Comparison of ENCODE assay signal across 8 cellular contexts in the genomic region with DNA sequence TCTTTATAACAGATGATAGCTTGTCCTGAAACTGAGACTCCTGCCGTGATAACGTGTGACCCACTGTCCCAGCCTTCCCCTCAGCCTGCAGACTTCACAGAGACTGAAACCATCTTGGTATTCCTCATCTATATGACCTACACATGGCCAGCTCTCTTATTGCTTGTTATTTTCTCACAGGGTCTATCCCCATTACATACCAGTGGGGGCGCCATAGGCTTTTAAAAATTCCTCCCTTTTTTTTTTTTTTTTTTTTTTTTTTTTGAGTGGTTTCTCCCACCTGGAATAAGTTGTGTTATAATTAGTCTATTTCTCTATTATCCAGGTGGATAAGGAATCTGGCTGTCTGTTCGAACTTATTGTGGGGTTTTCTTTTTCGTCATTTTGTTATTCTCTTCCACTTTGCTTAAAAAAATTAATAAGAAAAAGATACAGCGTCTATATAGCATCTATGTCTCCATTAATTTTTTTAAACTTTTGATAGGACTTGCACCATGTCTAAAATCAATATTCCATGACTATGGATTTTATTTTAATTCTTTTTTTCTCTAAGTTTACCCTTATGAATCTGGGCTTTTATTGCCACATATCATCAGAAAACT. TPM values are rescaled to one million over a fixed set of nuclear protein-coding genes. Genes with fewer than 3 reads are reported as not detected.
DNase-seq lines count a peak whose midpoint lies in the region; ATAC-seq and TF ChIP-seq lines count a peak whose summit lies in the region.

No MANE protein-coding gene starts in this region.

- H3K27me3 ChIP-seq in GM23338 (ENCODE audit: insufficient read depth) (no peaks in the 10 kb centered on the region), SJCRH30 (no peaks in the 10 kb centered on the region)

- intact Hi-C loops in head of caudate nucleus (cut with DNase I): no loop called here

- no peaks in the 10 kb centered on the region for H3K36me3 ChIP-seq in GM23338 (ENCODE audit: insufficient read depth)
- no peaks in the 10 kb centered on the region for H3K36me3 ChIP-seq in SJCRH30

- H3K79me2 ChIP-seq in GM23338 (replicated peaks; ENCODE audit: insufficient read depth): no peaks in the 10 kb centered on the region

- H3K4me1 ChIP-seq in GM23338 (ENCODE audit: insufficient read depth): no peaks in the 10 kb centered on the region
- H3K4me1 ChIP-seq in SJCRH30: 0 out of 2 replicates have a peak, but pooled peaks cover 3% of the 10 kb centered on the region

- H3K27me3 Mint-ChIP-seq in GM23338 (ENCODE audit: insufficient read depth, low read depth, poor library complexity): peaks cover 1% of the 10 kb centered on the region

- H3K4me3 ChIP-seq in GM23338 (no peak overlapping the region), SJCRH30 (no peak overlapping the region)

- H3F3A ChIP-seq in GM23338 (replicated peaks; ENCODE audit: low read depth): no peaks in the 10 kb centered on the region

- no peak for DNase-seq in AG09319 (ENCODE audit: extremely low read depth, low read depth)
- DNase-seq in GM23338 (ENCODE audit: low spot score): peak; percentile 46
- DNase-seq in SJCRH30: peak; percentile 21 to 66
- peak; percentile 56 for DNase-seq in iPS-NIHi7 (ENCODE audit: extremely low spot score)
- no peak for DNase-seq in stimulated activated CD4-positive, alpha-beta T cell treated with anti-CD3 and anti-CD28 coated beads, Interleukin-4, amount 100 ng/mL, for 4 hours
- DNase-seq in NCI-H2107 (lab: John Stamatoyannopoulos, UW): no peak
- no peak for DNase-seq in head of caudate nucleus
- no peak for DNase-seq in dedifferentiated amniotic fluid mesenchymal stem cell (ENCODE audit: extremely low spot score)

- H3K4me1 Mint-ChIP-seq in GM23338: peaks cover 12% of the 10 kb centered on the region; the same call in 2 of the 3 replicates

- TF ChIP-seq CTCF in AG09319 (IDR thresholded peaks at IDR 0.05; ENCODE audit: low read depth, low read length): peak; percentile 28
- peak; percentile 43 to 58 for TF ChIP-seq CTCF in GM23338 (conservative IDR thresholded peaks at IDR 0.05; ENCODE audit: low read depth in 2 of 2)

- ATAC-seq in GM23338: peak; percentile 63

- H3K9me3 ChIP-seq in SJCRH30 (replicated peaks): no peaks in the 10 kb centered on the region

- no peaks in the 10 kb centered on the region for H4K20me1 ChIP-seq in GM23338 (replicated peaks; ENCODE audit: insufficient read depth)

- H2AFZ ChIP-seq in GM23338: no peak overlapping the region

- H3K4me3 Mint-ChIP-seq in GM23338: no peak overlapping the region

- H3K9me3 Mint-ChIP-seq in GM23338: no peaks in the 10 kb centered on the region; the same call in 2 of the 3 replicates

- H3K9me2 ChIP-seq in GM23338 (ENCODE audit: insufficient read depth): no peaks in the 10 kb centered on the region

- H3K4me2 ChIP-seq in GM23338: no peak overlapping the region

- no peak overlapping the region for H3K27ac Mint-ChIP-seq in GM23338

- H3K27ac ChIP-seq in GM23338 (ENCODE audit: low read depth) (no peak overlapping the region), SJCRH30 (no peak overlapping the region)

- peaks cover 41% of the 10 kb centered on the region for H3K36me3 Mint-ChIP-seq in GM23338 (ENCODE audit: low read depth)

TF ChIP-seq in GM23338, 12 proteins besides CTCF, POLR2A, EP300 and RAD21:
- TF ChIP-seq CREB1 (CRISPR knock-in tag; IDR thresholded peaks at IDR 0.05; ENCODE audit: low read depth) (no peak), JUNB (IDR thresholded peaks at IDR 0.05; ENCODE audit: unreplicated experiment) (no peak), ZNF114 (CRISPR knock-in tag; IDR thresholded peaks at IDR 0.05) (no peak), EZH2 (IDR thresholded peaks at IDR 0.05; ENCODE audit: low read depth, unreplicated experiment) (no peak), EZH2phosphoT487 (IDR thresholded peaks at IDR 0.05; ENCODE audit: unreplicated experiment) (no peak)
- TF ChIP-seq, protein P1, sequence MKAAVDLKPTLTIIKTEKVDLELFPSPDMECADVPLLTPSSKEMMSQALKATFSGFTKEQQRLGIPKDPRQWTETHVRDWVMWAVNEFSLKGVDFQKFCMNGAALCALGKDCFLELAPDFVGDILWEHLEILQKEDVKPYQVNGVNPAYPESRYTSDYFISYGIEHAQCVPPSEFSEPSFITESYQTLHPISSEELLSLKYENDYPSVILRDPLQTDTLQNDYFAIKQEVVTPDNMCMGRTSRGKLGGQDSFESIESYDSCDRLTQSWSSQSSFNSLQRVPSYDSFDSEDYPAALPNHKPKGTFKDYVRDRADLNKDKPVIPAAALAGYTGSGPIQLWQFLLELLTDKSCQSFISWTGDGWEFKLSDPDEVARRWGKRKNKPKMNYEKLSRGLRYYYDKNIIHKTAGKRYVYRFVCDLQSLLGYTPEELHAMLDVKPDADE (IDR thresholded peaks at IDR 0.05): no peak

RNA-seq across cellular contexts. Expression of gene GYG2, which starts 47.2 kb away (rescaled TPM):
- 47.0 and 63.8 TPM in 2 replicates for total RNA-seq in GM23338 (2014; rRNA removed; shearing (Covaris generic))
- polyA plus RNA-seq in GM23338 (2016; fragmentation: Nextera tagmentation; extraction: Ambion mirVana): 15.6 and 17.6 TPM in 2 replicates
- total RNA-seq in SJCRH30 (2014; rRNA removed; shearing (Covaris generic)): 13.7 and 14.4 TPM in 2 replicates

RNA-seq across cellular contexts. Expression of gene ARSD, which starts 53.2 kb away (rescaled TPM):
- 1.7 and 2.1 TPM in 2 replicates for total RNA-seq in GM23338 (2014; rRNA removed; shearing (Covaris generic))
- polyA plus RNA-seq in GM23338 (2016; fragmentation: Nextera tagmentation; extraction: Ambion mirVana): 0.90 and 1.3 TPM in 2 replicates
- total RNA-seq in SJCRH30 (2014; rRNA removed; shearing (Covaris generic)): 0.16 and 0.41 TPM in 2 replicates

Comparison
In these comparisons a context has a peak if more than half of its experiments do, and no peak if none do; other contexts are left out.
1. DNase-seq: peak in GM23338 (single experiment), SJCRH30 (2 of 2) and iPS-NIHi7 (single experiment); none in AG09319 (single experiment), stimulated activated CD4-positive, alpha-beta T cell treated with anti-CD3 and anti-CD28 coated beads, Interleukin-4, amount 100 ng/mL, for 4 hours (0 of 2), NCI-H2107 (single experiment), head of caudate nucleus (0 of 42) and dedifferentiated amniotic fluid mesenchymal stem cell (single experiment).